9 cellular contexts compared by ENCODE assay signal in genomic region chr3:156474560-156475389, GRCh38.
A peak's percentile ranks its signal among the peaks of the same experiment; 100 is the strongest.
DNase-seq lines count a peak whose midpoint lies in the region; ATAC-seq and TF ChIP-seq lines count a peak whose summit lies in the region.
"Had no signal": no experiment of that assay in that cellular context is flagged by ENCODE, and none has a peak within 500 bp of the region (broad histone marks: within the 10 kb centered on the region; RNA-seq: fewer than 3 reads in every experiment).

No MANE protein-coding gene starts in this region.

- 72% methylated on average over 12 of the region's 12 CpGs for WGBS in mammary epithelial cell (ENCODE audit: low coverage, missing lambda C conversion rate)

- no peak overlapping the region for H3K27ac ChIP-seq in DND-41 (ENCODE audit: low read length)
- H3K27ac ChIP-seq in mammary epithelial cell (ENCODE audit: insufficient read depth, low read depth, low read length), result no peak overlapping the region

- no peaks in the 10 kb centered on the region for H3K36me3 ChIP-seq in DND-41 (ENCODE audit: insufficient read depth, low read length)
- no peaks in the 10 kb centered on the region for H3K36me3 ChIP-seq in mammary epithelial cell (ENCODE audit: insufficient read depth, low read length)

- H3K79me2 ChIP-seq in DND-41 (ENCODE audit: insufficient read depth, low read length) (no peaks in the 10 kb centered on the region), mammary epithelial cell (ENCODE audit: insufficient read depth, low read length) (no peaks in the 10 kb centered on the region)

- H2AFZ ChIP-seq in DND-41 (ENCODE audit: low read depth, low read length) (no peak overlapping the region), mammary epithelial cell (ENCODE audit: low read depth, low read length) (no peak overlapping the region)

- no peaks in the 10 kb centered on the region for H3K9me3 Mint-ChIP-seq in stimulated activated memory B cell treated with anti-CD40 and anti-IgM and Interleukin-4, amounts not matched to agents 10 μg/mL and 1 μg/mL and 100 μg/mL, for 72 hours
- no peaks in the 10 kb centered on the region for H3K9me3 Mint-ChIP-seq in activated naive CD8-positive, alpha-beta T cell treated with anti-CD3 and anti-CD28 coated beads, Interleukin-2, amount 50 U/mL, for 24 hours

- ATAC-seq in DND-41 (ENCODE audit: insufficient read depth, low read depth) (no peak), HG03095 (IDR thresholded peaks at IDR 0.05; ENCODE audit: unreplicated experiment) (no peak)
- ATAC-seq in stimulated activated memory B cell treated with anti-CD40 and anti-IgM and Interleukin-4, amounts not matched to agents 10 μg/mL and 1 μg/mL and 100 μg/mL, for 72 hours, result no peak
- ATAC-seq in activated naive CD8-positive, alpha-beta T cell treated with anti-CD3 and anti-CD28 coated beads, Interleukin-2, amount 50 U/mL, for 24 hours, result no peak

- H3K4me2 ChIP-seq in DND-41 (ENCODE audit: insufficient read depth, low read length) (no peak overlapping the region), mammary epithelial cell (ENCODE audit: insufficient read depth, low read depth, low read length) (no peak overlapping the region)

- BruUV-seq in mammary epithelial cell (replicated peaks; lab: Mats Ljungman, UMichigan), result no TSS peak

- in situ Hi-C loops in mammary epithelial cell (cut with MboI; ENCODE audit: low sequenced_read_pairs in 2 of 2), result no loop called here

- peaks cover 25% of the 10 kb centered on the region for H3K27me3 ChIP-seq in DND-41 (ENCODE audit: insufficient read depth, low read length, poor library complexity)
- H3K27me3 ChIP-seq in mammary epithelial cell (ENCODE audit: insufficient read depth, low read length), result peaks cover 3% of the 10 kb centered on the region

- H3K9me3 ChIP-seq in DND-41 (ENCODE audit: insufficient read depth, low read length, severe bottlenecking) (no peaks in the 10 kb centered on the region), mammary epithelial cell (replicated peaks; ENCODE audit: insufficient read depth, low read length) (no peaks in the 10 kb centered on the region)

- H3K4me1 Mint-ChIP-seq in stimulated activated memory B cell treated with anti-CD40 and anti-IgM and Interleukin-4, amounts not matched to agents 10 μg/mL and 1 μg/mL and 100 μg/mL, for 72 hours, result no peaks in the 10 kb centered on the region
- no peaks in the 10 kb centered on the region for H3K4me1 Mint-ChIP-seq in activated naive CD8-positive, alpha-beta T cell treated with anti-CD3 and anti-CD28 coated beads, Interleukin-2, amount 50 U/mL, for 24 hours

- H4K20me1 ChIP-seq in DND-41 (ENCODE audit: insufficient read depth, low read length), result no peaks in the 10 kb centered on the region
- no peaks in the 10 kb centered on the region for H4K20me1 ChIP-seq in mammary epithelial cell (ENCODE audit: insufficient read depth, low read length)

- CTCF ChIA-PET in mammary epithelial cell (lab: Charles Lee; ENCODE audit: low non-redundant PET), result interaction anchor here (0.7 kb wide), 1 partner anchor 669 kb away, joined by 6 read pairs; no protein-coding TSS in a partner anchor

- H3K27me3 Mint-ChIP-seq in stimulated activated memory B cell treated with anti-CD40 and anti-IgM and Interleukin-4, amounts not matched to agents 10 μg/mL and 1 μg/mL and 100 μg/mL, for 72 hours, result peaks cover 8% of the 10 kb centered on the region
- H3K27me3 Mint-ChIP-seq in activated naive CD8-positive, alpha-beta T cell treated with anti-CD3 and anti-CD28 coated beads, Interleukin-2, amount 50 U/mL, for 24 hours, result peaks cover 10% of the 10 kb centered on the region

- H3K27ac Mint-ChIP-seq in stimulated activated memory B cell treated with anti-CD40 and anti-IgM and Interleukin-4, amounts not matched to agents 10 μg/mL and 1 μg/mL and 100 μg/mL, for 72 hours, result no peak overlapping the region
- H3K27ac Mint-ChIP-seq in activated naive CD8-positive, alpha-beta T cell treated with anti-CD3 and anti-CD28 coated beads, Interleukin-2, amount 50 U/mL, for 24 hours, result no peak overlapping the region

- DNase-seq in DND-41 (no peak), HuH-7 (ENCODE audit: low spot score) (peak; percentile 4), mammary epithelial cell (no peak), medulla oblongata (ENCODE audit: extremely low spot score) (peak; percentile 27)
- DNase-seq in activated naive CD8-positive, alpha-beta T cell treated with anti-CD3 and anti-CD28 coated beads, Interleukin-2, amount 50 U/mL, for 24 hours, result no peak
- DNase-seq in stimulated activated CD4-positive, alpha-beta T cell treated with anti-CD3 and anti-CD28 coated beads, Interleukin-2, amount 100 ng/mL, for 48 hours, result no peak
- DNase-seq: NCI-H1436 had no signal

- H3K9ac ChIP-seq in DND-41 (ENCODE audit: low read depth, low read length) (no peak overlapping the region), mammary epithelial cell (ENCODE audit: insufficient read depth, low read length) (no peak overlapping the region)

- no peaks in the 10 kb centered on the region for H3K36me3 Mint-ChIP-seq in stimulated activated memory B cell treated with anti-CD40 and anti-IgM and Interleukin-4, amounts not matched to agents 10 μg/mL and 1 μg/mL and 100 μg/mL, for 72 hours
- no peaks in the 10 kb centered on the region for H3K36me3 Mint-ChIP-seq in activated naive CD8-positive, alpha-beta T cell treated with anti-CD3 and anti-CD28 coated beads, Interleukin-2, amount 50 U/mL, for 24 hours (ENCODE audit: low read depth)

- H3K4me1 ChIP-seq in DND-41 (ENCODE audit: insufficient read depth, low read length) (no peaks in the 10 kb centered on the region), mammary epithelial cell (ENCODE audit: insufficient read depth, low read length) (no peaks in the 10 kb centered on the region)

- intact Hi-C loops in mammary epithelial cell (cut with micrococcal nuclease), result no loop called here

- peak; percentile 44 for TF ChIP-seq CTCF in DND-41 (IDR thresholded peaks at IDR 0.05; ENCODE audit: borderline replicate concordance, extremely low read depth, low read length, poor library complexity, severe bottlenecking)
- TF ChIP-seq CTCF in mammary epithelial cell (conservative IDR thresholded peaks at IDR 0.05 in 1 of 2, IDR thresholded peaks at IDR 0.05 in 1 of 2; ENCODE audit: extremely low read depth in 1 of 2, insufficient read depth in 1 of 2, low read depth in 1 of 2, low read length in 2 of 2), result peak; percentile 36 to 53

- no peak overlapping the region for H3K4me3 Mint-ChIP-seq in stimulated activated memory B cell treated with anti-CD40 and anti-IgM and Interleukin-4, amounts not matched to agents 10 μg/mL and 1 μg/mL and 100 μg/mL, for 72 hours
- H3K4me3 Mint-ChIP-seq in activated naive CD8-positive, alpha-beta T cell treated with anti-CD3 and anti-CD28 coated beads, Interleukin-2, amount 50 U/mL, for 24 hours, result no peak overlapping the region

- no peak overlapping the region for H3K4me3 ChIP-seq in DND-41 (ENCODE audit: low read depth in 1 of 2, low read length in 2 of 2)
- H3K4me3 ChIP-seq in mammary epithelial cell (replicated peaks in 1 of 3; ENCODE audit: insufficient read depth in 1 of 3, low read depth in 2 of 3, low read length in 3 of 3), result no peak overlapping the region

- dilution Hi-C loops in mammary epithelial cell (cut with HindIII; ENCODE audit: low sequenced_read_pairs), result no loop called here

Comparison
In these comparisons a context has a peak if more than half of its experiments do, and no peak if none do; other contexts are left out.
1. DNase-seq: peak in HuH-7 (single experiment) and medulla oblongata (single experiment); none in DND-41 (single experiment), mammary epithelial cell (single experiment), activated naive CD8-positive, alpha-beta T cell treated with anti-CD3 and anti-CD28 coated beads, Interleukin-2, amount 50 U/mL, for 24 hours (single experiment) and stimulated activated CD4-positive, alpha-beta T cell treated with anti-CD3 and anti-CD28 coated beads, Interleukin-2, amount 100 ng/mL, for 48 hours (0 of 2).